ENCODE assay signal across 1 cellular context in the genomic region with DNA sequence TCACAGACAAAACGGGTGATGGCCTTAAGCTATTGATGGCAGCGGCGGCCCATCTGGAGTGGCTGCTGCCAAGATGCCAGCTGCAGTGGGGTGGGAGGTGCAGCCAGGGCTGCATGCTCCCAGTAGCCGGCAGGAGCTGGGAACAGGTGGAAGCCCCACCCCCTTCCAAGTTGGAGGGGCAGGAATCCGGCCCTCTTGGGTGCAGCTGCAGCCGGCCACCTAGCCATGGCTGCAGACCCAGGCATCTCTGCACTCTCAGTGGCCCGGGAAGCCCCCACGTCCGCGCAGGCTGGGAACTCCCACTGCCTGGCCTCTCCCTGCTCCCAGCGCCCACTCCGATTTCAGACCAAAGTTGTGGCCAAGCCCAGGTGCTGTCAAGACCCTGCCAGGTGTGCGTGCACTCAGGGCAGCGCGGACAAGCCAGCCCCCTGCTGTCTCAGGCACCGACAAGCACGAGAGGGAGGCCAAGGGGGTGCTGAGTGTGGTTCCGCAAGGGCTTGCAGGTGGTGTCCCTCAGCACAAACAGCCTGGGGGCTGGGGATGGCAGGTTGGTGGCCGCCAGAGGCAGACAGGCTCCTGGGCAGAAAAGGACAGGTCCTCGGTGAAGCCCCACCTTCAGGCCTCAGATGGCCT.
TF ChIP-seq lines count a peak whose summit lies in the region.

No MANE protein-coding gene starts in this region.

TF ChIP-seq in H1, 55 proteins besides CTCF, POLR2A, EP300 and RAD21:
- TF ChIP-seq SRF (IDR thresholded peaks at IDR 0.05; ENCODE audit: low read depth, low read length) (no peak), SIX5 (IDR thresholded peaks at IDR 0.05; ENCODE audit: low read depth, low read length) (no peak), POLR2AphosphoS5 (IDR thresholded peaks at IDR 0.05; ENCODE audit: low read depth, low read length) (no peak), KDM1A (IDR thresholded peaks at IDR 0.05; ENCODE audit: borderline replicate concordance, low read length) (no peak), CEBPB (IDR thresholded peaks at IDR 0.05; ENCODE audit: low read depth, low read length) (no peak), TAF1 (IDR thresholded peaks at IDR 0.05; ENCODE audit: low read depth, low read length) (no peak), JUND (IDR thresholded peaks at IDR 0.05; ENCODE audit: low read length) (no peak), TEAD4 (IDR thresholded peaks at IDR 0.05; ENCODE audit: low read depth, low read length) (no peak), SP4 (IDR thresholded peaks at IDR 0.05; ENCODE audit: low read length) (no peak), RFX5 (IDR thresholded peaks at IDR 0.05; ENCODE audit: borderline replicate concordance, low read depth, low read length) (no peak), TCF12 (IDR thresholded peaks at IDR 0.05; ENCODE audit: low read depth, low read length) (no peak), FOSL1 (IDR thresholded peaks at IDR 0.05; ENCODE audit: insufficient read depth, low read depth, low read length) (no peak), ASH2L (IDR thresholded peaks at IDR 0.05; ENCODE audit: low read length) (no peak), JUN (IDR thresholded peaks at IDR 0.05; ENCODE audit: low read depth, low read length) (no peak), RBBP5 (IDR thresholded peaks at IDR 0.05; ENCODE audit: borderline replicate concordance, low read depth, low read length) (no peak), SP1 (IDR thresholded peaks at IDR 0.05; ENCODE audit: low read depth, low read length) (no peak), EGR1 (IDR thresholded peaks at IDR 0.05; ENCODE audit: borderline replicate concordance, low read depth, low read length) (no peak)
- TF ChIP-seq, protein P1, sequence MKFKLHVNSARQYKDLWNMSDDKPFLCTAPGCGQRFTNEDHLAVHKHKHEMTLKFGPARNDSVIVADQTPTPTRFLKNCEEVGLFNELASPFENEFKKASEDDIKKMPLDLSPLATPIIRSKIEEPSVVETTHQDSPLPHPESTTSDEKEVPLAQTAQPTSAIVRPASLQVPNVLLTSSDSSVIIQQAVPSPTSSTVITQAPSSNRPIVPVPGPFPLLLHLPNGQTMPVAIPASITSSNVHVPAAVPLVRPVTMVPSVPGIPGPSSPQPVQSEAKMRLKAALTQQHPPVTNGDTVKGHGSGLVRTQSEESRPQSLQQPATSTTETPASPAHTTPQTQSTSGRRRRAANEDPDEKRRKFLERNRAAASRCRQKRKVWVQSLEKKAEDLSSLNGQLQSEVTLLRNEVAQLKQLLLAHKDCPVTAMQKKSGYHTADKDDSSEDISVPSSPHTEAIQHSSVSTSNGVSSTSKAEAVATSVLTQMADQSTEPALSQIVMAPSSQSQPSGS (IDR thresholded peaks at IDR 0.05; ENCODE audit: low read length), result no peak
- TF ChIP-seq, protein P2, sequence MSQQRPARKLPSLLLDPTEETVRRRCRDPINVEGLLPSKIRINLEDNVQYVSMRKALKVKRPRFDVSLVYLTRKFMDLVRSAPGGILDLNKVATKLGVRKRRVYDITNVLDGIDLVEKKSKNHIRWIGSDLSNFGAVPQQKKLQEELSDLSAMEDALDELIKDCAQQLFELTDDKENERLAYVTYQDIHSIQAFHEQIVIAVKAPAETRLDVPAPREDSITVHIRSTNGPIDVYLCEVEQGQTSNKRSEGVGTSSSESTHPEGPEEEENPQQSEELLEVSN (IDR thresholded peaks at IDR 0.05), result no peak
